26 cellular contexts compared by ENCODE assay signal in the genomic region with DNA sequence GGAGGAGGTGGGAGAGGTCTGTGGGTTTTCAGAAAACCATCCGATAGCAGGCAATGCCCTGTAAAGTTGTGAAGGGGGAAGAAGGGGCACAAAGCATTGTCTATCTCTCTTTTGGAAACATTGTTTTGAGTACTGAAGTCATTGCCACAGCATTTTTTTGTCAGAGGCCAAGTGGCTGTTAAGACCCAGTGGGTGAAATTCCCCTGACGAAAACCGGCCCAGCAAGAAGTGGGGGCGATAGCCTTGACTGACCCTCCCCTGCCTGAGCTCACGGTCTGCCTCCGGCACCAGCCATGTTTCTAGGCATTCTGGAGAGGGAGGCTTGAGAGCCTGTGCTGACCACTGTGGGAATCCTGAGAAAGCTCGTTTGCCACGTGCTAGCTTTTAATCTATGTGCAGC.
DNase-seq lines count a peak whose midpoint lies in the region; ATAC-seq and TF ChIP-seq lines count a peak whose summit lies in the region.
"Had no signal": no experiment of that assay in that cellular context is flagged by ENCODE, and none has a peak within 500 bp of the region (broad histone marks: within the 10 kb centered on the region; RNA-seq: fewer than 3 reads in every experiment).

No MANE protein-coding gene starts in this region.

- no peak for TF ChIP-seq EP300 in transverse colon (IDR thresholded peaks at IDR 0.05; ENCODE audit: low read depth)

- DNase-seq in GM23338 (ENCODE audit: low spot score) (no peak), dorsolateral prefrontal cortex (no peak), lower lobe of right lung (no peak), substantia nigra (lab: John Stamatoyannopoulos, UW) (peak in 1 of 49 donors; percentile 12), posterior vena cava (ENCODE audit: low spot score) (no peak), pons (ENCODE audit: low spot score) (no peak), transverse colon (no peak)
- DNase-seq: 8988T; ACHN; BE2C; CD8-positive, alpha-beta memory T cell; DMS 273 treated with DMSO at 0.1 percent for 48 hours; DMS79; GDM1; Karpas-422; NCI-H1092 treated with DMSO at 0.1 percent for 48 hours; NCI-H1436; NCI-H187; NCI-H446; NCI-H524 treated with DMSO at 0.1 percent for 48 hours; NCI-H774; NK-92 treated with Interleukin-12 subunit alpha and Interleukin-12 subunit beta, amount 100 ng/mL, for 24 hours; RPMI8226 had no signal

- H3K79me2 ChIP-seq in GM23338 (replicated peaks; ENCODE audit: insufficient read depth): no peaks in the 10 kb centered on the region

- H3K36me3 Mint-ChIP-seq in GM23338 (ENCODE audit: low read depth): no peaks in the 10 kb centered on the region; the same call in 2 of the 3 replicates
- H3K36me3 Mint-ChIP-seq: CD14-positive monocyte; CD8-positive, alpha-beta memory T cell had no signal

- intact Hi-C loops in dorsolateral prefrontal cortex (cut with DNase I): loop anchor here in 1 of 2 donors (10.0 kb wide), 1 partner anchor 124 kb away; no protein-coding TSS in a partner anchor
- intact Hi-C loops in lower lobe of right lung (cut with DNase I): no loop called here
- intact Hi-C loops in posterior vena cava (cut with DNase I): loop anchor here in 1 of 2 donors (5.0 kb wide), 1 partner anchor 409 kb away; no protein-coding TSS in a partner anchor
- intact Hi-C loops in transverse colon (cut with DNase I; ENCODE audit: low total_unique reads): no loop called here

- in situ Hi-C loops in transverse colon (cut with MboI; ENCODE audit: low pct_ligation_motif_present in 1 of 4, low pct_unique_long_range_greater_than_20kb in 1 of 4, low sequenced_read_pairs in 3 of 4): no loop called here

- ATAC-seq in GM23338 (no peak), lower lobe of right lung (peak; percentile 50 to 51)
- ATAC-seq: GM12878 had no signal

- H3K4me3 ChIP-seq in GM23338: no peak overlapping the region
- no peak overlapping the region for H3K4me3 ChIP-seq in dorsolateral prefrontal cortex
- H3K4me3 ChIP-seq in lower lobe of right lung: no peak overlapping the region
- H3K4me3 ChIP-seq in transverse colon: no peak overlapping the region
- H3K4me3 ChIP-seq: GM12878, SJSA1 had no signal

- H3K9me3 Mint-ChIP-seq in GM23338: no peaks in the 10 kb centered on the region
- H3K9me3 Mint-ChIP-seq: CD14-positive monocyte; CD8-positive, alpha-beta memory T cell had no signal

- peaks cover 9% of the 10 kb centered on the region for H3K27me3 Mint-ChIP-seq in GM23338 (ENCODE audit: insufficient read depth, low read depth, poor library complexity)

- no peak overlapping the region for H3K4me2 ChIP-seq in GM23338

- H2AFZ ChIP-seq in GM23338: peak overlapping the region; percentile 78; the same call in 1 of the 2 replicates

- no peaks in the 10 kb centered on the region for H3K9me3 ChIP-seq in lower lobe of right lung
- no peaks in the 10 kb centered on the region for H3K9me3 ChIP-seq in transverse colon
- H3K9me3 ChIP-seq: BE2C, SJSA1 had no signal

- no peaks in the 10 kb centered on the region for H4K20me1 ChIP-seq in GM23338 (replicated peaks; ENCODE audit: insufficient read depth)

- no peak overlapping the region for H3K27ac Mint-ChIP-seq in GM23338
- H3K27ac Mint-ChIP-seq: CD14-positive monocyte; CD8-positive, alpha-beta memory T cell had no signal

- no peaks in the 10 kb centered on the region for H3K36me3 ChIP-seq in GM23338 (ENCODE audit: insufficient read depth)
- no peaks in the 10 kb centered on the region for H3K36me3 ChIP-seq in lower lobe of right lung
- H3K36me3 ChIP-seq in transverse colon: no peaks in the 10 kb centered on the region
- H3K36me3 ChIP-seq: BE2C, SJSA1 had no signal

- 63% methylated on average over 8 of the region's 8 CpGs; no CpG with 5 or more reads in 1 of the 2 donors for WGBS in transverse colon (ENCODE audit: low coverage in 1 of 2), 2 donors

- 0 out of 2 replicates have a peak, but pooled peaks cover 2% of the 10 kb centered on the region for H3K9me2 ChIP-seq in GM23338 (ENCODE audit: insufficient read depth)

- H3F3A ChIP-seq in GM23338 (replicated peaks; ENCODE audit: low read depth): no peaks in the 10 kb centered on the region

- no peak for TF ChIP-seq POLR2A in transverse colon (IDR thresholded peaks at IDR 0.05)

- H3K4me3 Mint-ChIP-seq in GM23338: no peak overlapping the region
- H3K4me3 Mint-ChIP-seq: CD14-positive monocyte; CD8-positive, alpha-beta memory T cell had no signal

- H3K27me3 ChIP-seq in GM23338 (ENCODE audit: insufficient read depth) (no peaks in the 10 kb centered on the region), dorsolateral prefrontal cortex (no peaks in the 10 kb centered on the region), lower lobe of right lung (ENCODE audit: low read depth) (no peaks in the 10 kb centered on the region), transverse colon (no peaks in the 10 kb centered on the region)
- H3K27me3 ChIP-seq: BE2C, SJSA1 had no signal

- H3K27ac ChIP-seq in GM23338 (ENCODE audit: low read depth) (no peak overlapping the region), dorsolateral prefrontal cortex (peak overlapping the region in 50 of 59 donors; percentile 8 to 94 (median 85)), lower lobe of right lung (no peak overlapping the region), substantia nigra (ENCODE audit: low read depth, low read length, poor library complexity, severe bottlenecking) (peak overlapping the region; percentile 92), transverse colon (no peak overlapping the region)
- H3K27ac ChIP-seq: SJSA1 had no signal

- H3K4me1 ChIP-seq in GM23338 (ENCODE audit: insufficient read depth) (peaks cover 11% of the 10 kb centered on the region; the same call in 1 of the 2 replicates), lower lobe of right lung (peaks cover 5% of the 10 kb centered on the region), transverse colon (no peaks in the 10 kb centered on the region)
- H3K4me1 ChIP-seq: BE2C, SJSA1 had no signal

- peaks cover 33% of the 10 kb centered on the region for H3K4me1 Mint-ChIP-seq in GM23338
- H3K4me1 Mint-ChIP-seq: CD14-positive monocyte; CD8-positive, alpha-beta memory T cell had no signal

- TF ChIP-seq CTCF in GM23338 (conservative IDR thresholded peaks at IDR 0.05; ENCODE audit: low read depth in 2 of 2): no peak
- TF ChIP-seq CTCF in dorsolateral prefrontal cortex (IDR thresholded peaks at IDR 0.05 in 54 of 56, conservative IDR thresholded peaks at IDR 0.05 in 2 of 56; ENCODE audit: low read depth in 1 of 56, partially characterized antibody in 56 of 56): no peak
- no peak for TF ChIP-seq CTCF in lower lobe of right lung (IDR thresholded peaks at IDR 0.05)
- TF ChIP-seq CTCF in transverse colon (IDR thresholded peaks at IDR 0.05): no peak

TF ChIP-seq in GM23338, 12 proteins besides CTCF, POLR2A, EP300 and RAD21 (continues in another document):
- no peak for TF ChIP-seq ETS1 (IDR thresholded peaks at IDR 0.05)
- TF ChIP-seq CREB1 (CRISPR knock-in tag; IDR thresholded peaks at IDR 0.05; ENCODE audit: low read depth): no peak
- no peak for TF ChIP-seq ZNF114 (CRISPR knock-in tag; IDR thresholded peaks at IDR 0.05)

Comparison
In these comparisons a context has a peak if more than half of its experiments do, and no peak if none do; other contexts are left out.
1. H3K27ac ChIP-seq: peak in dorsolateral prefrontal cortex (50 of 59) and substantia nigra (single experiment); none in GM23338 (single experiment), lower lobe of right lung (single experiment) and transverse colon (0 of 4).